8 cellular contexts compared by ENCODE assay signal in genomic region chr12:109097435-109098141, GRCh38. TPM values are rescaled to one million over a fixed set of nuclear protein-coding genes. Genes with fewer than 3 reads are reported as not detected.
DNase-seq lines count a peak whose midpoint lies in the region; ATAC-seq, FAIRE-seq and TF ChIP-seq lines count a peak whose summit lies in the region.

Gene UNG, plus strand, starts transcription at chr12:109097597. Its CDS starts 83 bp downstream, at chr12:109097680.

- DNase-seq in AG08395 (ENCODE audit: low spot score): peak; percentile 100
- peak; percentile 98 for DNase-seq in NCI-H345 (lab: John Stamatoyannopoulos, UW)
- peak; percentile 96 for DNase-seq in WTC11 (ENCODE audit: low spot score)
- DNase-seq in bronchial epithelial cell (ENCODE audit: low read depth): peak; percentile 82
- DNase-seq in immature natural killer cell: peak; percentile 94 to 95 (median 95)
- DNase-seq in smooth muscle cell (lab: John Stamatoyannopoulos, UW; ENCODE audit: unreplicated experiment): peak; percentile 94

- TF ChIP-seq CTCF in WTC11 (IDR thresholded peaks at IDR 0.05) (no peak), bronchial epithelial cell (IDR thresholded peaks at IDR 0.05; ENCODE audit: insufficient read depth, low read length, severe bottlenecking) (no peak), smooth muscle cell (IDR thresholded peaks at IDR 0.05; ENCODE audit: borderline replicate concordance, insufficient read depth, poor library complexity, severe bottlenecking) (no peak)

- H3K4me3 Mint-ChIP-seq in WTC11 (peak within 1 kb of the TSS; percentile 81), immature natural killer cell (peak within 1 kb of the TSS; percentile 85 to 92 (median 87))

- POLR2A ChIA-PET in WTC11 (lab: Charles Lee): interaction anchor here (0.7 kb wide), 1 partner anchor 1254 kb away, joined by 6 read pairs; no protein-coding TSS in a partner anchor

- H3K27ac ChIP-seq in smooth muscle cell (ENCODE audit: low read depth): peak within 1 kb of the TSS; percentile 59

- no peaks in the 10 kb centered on the region for H3F3A ChIP-seq in smooth muscle cell (ENCODE audit: low read depth)

- no peaks in the 10 kb centered on the region for H3K27me3 ChIP-seq in bronchial epithelial cell (ENCODE audit: control insufficient read depth, insufficient read depth, low read length)
- H3K27me3 ChIP-seq in smooth muscle cell (ENCODE audit: low read depth): no peaks in the 10 kb centered on the region

- FAIRE-seq in bronchial epithelial cell (lab: Jason Lieb, UNC): no peak

- peak within 1 kb of the TSS; percentile 68; the same call in 1 of the 2 replicates for H3K27ac Mint-ChIP-seq in WTC11
- H3K27ac Mint-ChIP-seq in immature natural killer cell: peak within 1 kb of the TSS; percentile 82 to 97 (median 94)

- peak within 1 kb of the TSS; percentile 62 for H3K4me3 ChIP-seq in bronchial epithelial cell (ENCODE audit: low read depth, low read length)
- H3K4me3 ChIP-seq in smooth muscle cell: peak within 1 kb of the TSS; percentile 82

- CTCF ChIA-PET in WTC11 (lab: Charles Lee): interaction anchor here (0.6 to 2.2 kb wide), 6 partner anchors 14 to 295 kb away, joined by 3 to 11 read pairs (median 3); no protein-coding TSS in a partner anchor

- H3K79me2 ChIP-seq in smooth muscle cell (ENCODE audit: low read depth): peaks cover 26% of the 10 kb centered on the region

- H3K4me2 ChIP-seq in smooth muscle cell: peak within 1 kb of the TSS; percentile 95

- peaks cover 16% of the 10 kb centered on the region for H3K4me1 Mint-ChIP-seq in WTC11
- peaks cover 42 to 55% of the 10 kb centered on the region in 2 donors for H3K4me1 Mint-ChIP-seq in immature natural killer cell

- H3K4me1 ChIP-seq in smooth muscle cell (ENCODE audit: low read depth): peaks cover 15% of the 10 kb centered on the region

- H4K20me1 ChIP-seq in smooth muscle cell (ENCODE audit: low read depth): peaks cover 4% of the 10 kb centered on the region

- H3K9me3 Mint-ChIP-seq in WTC11: no peaks in the 10 kb centered on the region
- no peaks in the 10 kb centered on the region for H3K9me3 Mint-ChIP-seq in immature natural killer cell

- H3K36me3 Mint-ChIP-seq in WTC11 (peaks cover 34% of the 10 kb centered on the region), immature natural killer cell (peaks cover 0 to 2% (median 2%) of the 10 kb centered on the region in 3 donors)

- no peaks in the 10 kb centered on the region for H3K9me3 ChIP-seq in smooth muscle cell (replicated peaks; ENCODE audit: low read depth)

- H3K9ac ChIP-seq in smooth muscle cell (ENCODE audit: low read depth): peak within 1 kb of the TSS; percentile 70

- H3K27me3 Mint-ChIP-seq in WTC11 (ENCODE audit: low read depth) (peaks cover 7% of the 10 kb centered on the region), immature natural killer cell (ENCODE audit: low read depth in 3 of 3) (peaks cover 9 to 17% (median 15%) of the 10 kb centered on the region in 3 donors)

- ATAC-seq in GM19023 (IDR thresholded peaks at IDR 0.05; ENCODE audit: unreplicated experiment): peak; percentile 91
- peak; percentile 87 for ATAC-seq in HG03196 (IDR thresholded peaks at IDR 0.05; ENCODE audit: unreplicated experiment)
- ATAC-seq in WTC11: peak; percentile 91

- H3K36me3 ChIP-seq in bronchial epithelial cell (ENCODE audit: control insufficient read depth, insufficient read depth, low read length) (no peaks in the 10 kb centered on the region), smooth muscle cell (ENCODE audit: low read depth) (no peaks in the 10 kb centered on the region)

- peak within 1 kb of the TSS; percentile 93 for H2AFZ ChIP-seq in smooth muscle cell (ENCODE audit: low read depth)

- WGBS in smooth muscle cell (ENCODE audit: low lambda C conversion rate): 2% methylated on average over 28 of the region's 68 CpGs

TF ChIP-seq in WTC11, 78 proteins besides CTCF, POLR2A, EP300 and RAD21 (continues in another document):
- TF ChIP-seq TEAD1 (CRISPR knock-in tag; IDR thresholded peaks at IDR 0.05) (no peak; the same call in 1 of the 2 replicates), ZNF317 (CRISPR knock-in tag; IDR thresholded peaks at IDR 0.05; ENCODE audit: borderline replicate concordance, low read depth) (no peak), ARID4B (CRISPR knock-in tag; IDR thresholded peaks at IDR 0.05; ENCODE audit: borderline replicate concordance) (peak; percentile 93; the same call in 1 of the 2 replicates), NR1H2 (CRISPR knock-in tag; IDR thresholded peaks at IDR 0.05) (no peak), ATF3 (CRISPR knock-in tag; conservative IDR thresholded peaks at IDR 0.05) (no peak), USF2 (CRISPR knock-in tag; IDR thresholded peaks at IDR 0.05) (peak; percentile 79), TEAD4 (CRISPR knock-in tag; IDR thresholded peaks at IDR 0.05) (no peak), IRF2 (CRISPR knock-in tag; IDR thresholded peaks at IDR 0.05; ENCODE audit: borderline replicate concordance, low read depth) (no peak), ZBTB43 (CRISPR knock-in tag; IDR thresholded peaks at IDR 0.05) (no peak), NFYB (CRISPR knock-in tag; conservative IDR thresholded peaks at IDR 0.05; ENCODE audit: low read depth) (peak; percentile 96), ZNF425 (CRISPR knock-in tag; conservative IDR thresholded peaks at IDR 0.05) (no peak), TCF7 (CRISPR knock-in tag; IDR thresholded peaks at IDR 0.05; ENCODE audit: low read depth) (no peak)

RNA-seq across cellular contexts. Expression of gene UNG, which starts in this region (rescaled TPM):
- total RNA-seq in WTC11 (2021): 125 to 135 TPM (median 127 TPM) in 3 replicates
- total RNA-seq in bronchial epithelial cell: 14.8 and 24.2 TPM in 2 replicates
- polyA plus RNA-seq in immature natural killer cell: 10 to 100 TPM; 30.2 to 42.3 (median 36.2) TPM
- total RNA-seq in smooth muscle cell: 17.1 and 18.2 TPM in 2 replicates
- polyA plus RNA-seq in smooth muscle cell: 22.8 and 27.3 TPM in 2 replicates

Comparison
In these comparisons a context has a peak if more than half of its experiments do, and no peak if none do; other contexts are left out.
1. Peak in every context shown above with its lines: DNase-seq, ATAC-seq, H3K4me3 ChIP-seq and H3K27ac ChIP-seq.